In genomic region chr10:126468876-126469643, GRCh38 we compare ENCODE assay signal across 19 cellular contexts.
DNase-seq lines count a peak whose midpoint lies in the region; ATAC-seq, FAIRE-seq and TF ChIP-seq lines count a peak whose summit lies in the region.
"Had no signal": no experiment of that assay in that cellular context is flagged by ENCODE, and none has a peak within 500 bp of the region (broad histone marks: within the 10 kb centered on the region; RNA-seq: fewer than 3 reads in every experiment).

No MANE protein-coding gene starts in this region.

- H3K4me3 Mint-ChIP-seq in activated T-cell treated with anti-CD3 and anti-CD28 coated beads, Interleukin-2, amount 50 U/mL, for 72 hours, result no peak overlapping the region
- peak overlapping the region; percentile 73 for H3K4me3 Mint-ChIP-seq in T-helper 17 cell
- H3K4me3 Mint-ChIP-seq: activated naive CD4-positive, alpha-beta T cell treated with anti-CD3 and anti-CD28 coated beads for 36 hours; nephron progenitor cell; stimulated activated naive CD8-positive, alpha-beta T cell treated with anti-CD3 and anti-CD28 coated beads, Interleukin-15, amount 100 ng/mL, for 72 hours had no signal

- peak; percentile 56 to 83 for ATAC-seq in activated T-cell treated with anti-CD3 and anti-CD28 coated beads, Interleukin-2, amount 50 U/mL, for 72 hours (replicated peaks in 1 of 2)
- peak; percentile 95 for ATAC-seq in T-helper 17 cell
- ATAC-seq: gastroesophageal sphincter; stimulated activated naive CD8-positive, alpha-beta T cell treated with anti-CD3 and anti-CD28 coated beads, Interleukin-15, amount 100 ng/mL, for 72 hours had no signal

- H3K4me1 Mint-ChIP-seq in activated T-cell treated with anti-CD3 and anti-CD28 coated beads, Interleukin-2, amount 50 U/mL, for 72 hours (ENCODE audit: low read depth), result peaks cover 5% of the 10 kb centered on the region
- H3K4me1 Mint-ChIP-seq in T-helper 17 cell, result peaks cover 7% of the 10 kb centered on the region

- no peaks in the 10 kb centered on the region for H3K9me3 ChIP-seq in T-helper 17 cell (ENCODE audit: control insufficient read depth, low read length, poor library complexity, severe bottlenecking)
- H3K9me3 ChIP-seq: gastroesophageal sphincter had no signal

- H3K9me3 Mint-ChIP-seq in activated T-cell treated with anti-CD3 and anti-CD28 coated beads, Interleukin-2, amount 50 U/mL, for 72 hours, result peaks cover 0 to 1% of the 10 kb centered on the region in 2 donors
- H3K9me3 Mint-ChIP-seq: nephron progenitor cell had no signal

- peaks cover 7% of the 10 kb centered on the region for H3K27me3 Mint-ChIP-seq in activated T-cell treated with anti-CD3 and anti-CD28 coated beads, Interleukin-2, amount 50 U/mL, for 72 hours (ENCODE audit: low read depth)
- no peaks in the 10 kb centered on the region for H3K27me3 Mint-ChIP-seq in T-helper 17 cell

- H3K27ac Mint-ChIP-seq in activated T-cell treated with anti-CD3 and anti-CD28 coated beads, Interleukin-2, amount 50 U/mL, for 72 hours, result no peak overlapping the region
- H3K27ac Mint-ChIP-seq in T-helper 17 cell, result peak overlapping the region; percentile 54
- H3K27ac Mint-ChIP-seq: activated naive CD4-positive, alpha-beta T cell treated with anti-CD3 and anti-CD28 coated beads for 36 hours; nephron progenitor cell; stimulated activated naive CD8-positive, alpha-beta T cell treated with anti-CD3 and anti-CD28 coated beads, Interleukin-15, amount 100 ng/mL, for 72 hours had no signal

- DNase-seq in activated T-cell treated with anti-CD3 and anti-CD28 coated beads, Interleukin-2, amount 50 U/mL, for 72 hours, result no peak
- DNase-seq in activated T-cell treated with anti-CD3 and anti-CD28 coated beads for 4 hours, result no peak
- peak in 1 of 3 donors; percentile 26 for DNase-seq in T-helper 17 cell
- peak; percentile 31 for DNase-seq in epidermal melanocyte (ENCODE audit: insufficient read length, low spot score)
- DNase-seq in smooth muscle cell of the brain vasculature (ENCODE audit: low read depth, low spot score), result peak; percentile 65
- no peak for DNase-seq in D721Med (ENCODE audit: insufficient read length, low spot score)
- DNase-seq in erythroblast (lab: John Stamatoyannopoulos, UW), result no peak
- no peak for DNase-seq in mucosa of gallbladder (ENCODE audit: low spot score)
- DNase-seq: activated CD8-positive, alpha-beta memory T cell treated with anti-CD3 and anti-CD28 coated beads for 24 hours; activated naive CD4-positive, alpha-beta T cell treated with anti-CD3 and anti-CD28 coated beads for 36 hours; effector CD4-positive, alpha-beta T cell; Karpas-422; NCI-H1436; NCI-H2227 treated with DMSO at 0.1 percent for 48 hours; nephron progenitor cell; SHP77; stimulated activated naive CD8-positive, alpha-beta T cell treated with anti-CD3 and anti-CD28 coated beads, Interleukin-15, amount 100 ng/mL, for 72 hours had no signal

- no peaks in the 10 kb centered on the region for H3K36me3 Mint-ChIP-seq in activated T-cell treated with anti-CD3 and anti-CD28 coated beads, Interleukin-2, amount 50 U/mL, for 72 hours (ENCODE audit: insufficient read depth in 2 of 2)
- H3K36me3 Mint-ChIP-seq in T-helper 17 cell (ENCODE audit: low read depth), result no peaks in the 10 kb centered on the region

- TF ChIP-seq CTCF in D721Med (IDR thresholded peaks at IDR 0.05; ENCODE audit: insufficient read depth, missing control alignments), result no peak

- TF ChIP-seq POLR2A in erythroblast (IDR thresholded peaks at IDR 0.05; ENCODE audit: low read length), result no peak

- FAIRE-seq in D721Med (lab: Jason Lieb, UNC), result no peak
- FAIRE-seq: bronchial epithelial cell had no signal

Comparison
In these comparisons a context has a peak if more than half of its experiments do, and no peak if none do; other contexts are left out.
1. DNase-seq: peak in epidermal melanocyte (single experiment) and smooth muscle cell of the brain vasculature (single experiment); none in activated T-cell treated with anti-CD3 and anti-CD28 coated beads, Interleukin-2, amount 50 U/mL, for 72 hours (0 of 2), activated T-cell treated with anti-CD3 and anti-CD28 coated beads for 4 hours (single experiment), D721Med (single experiment), erythroblast (0 of 2) and mucosa of gallbladder (single experiment).